ENCODE assay signal across 8 cellular contexts in genomic region chr5:178207183-178207916, GRCh38. TPM values are rescaled to one million over a fixed set of nuclear protein-coding genes. Genes with fewer than 3 reads are reported as not detected.
DNase-seq lines count a peak whose midpoint lies in the region; ATAC-seq and TF ChIP-seq lines count a peak whose summit lies in the region.

No MANE protein-coding gene starts in this region.

- peak overlapping the region in 1 of 2 experiments; percentile 65; a peak in 1 of 4 replicates for H3K4me3 ChIP-seq in DND-41 (ENCODE audit: low read depth in 1 of 2, low read length in 2 of 2)
- peak overlapping the region; percentile 92 for H3K4me3 ChIP-seq in PC-3 (ENCODE audit: low read length)
- peak overlapping the region; percentile 98 for H3K4me3 ChIP-seq in endodermal cell (ENCODE audit: low read length)
- H3K4me3 ChIP-seq in osteoblast (ENCODE audit: insufficient read depth, low read length): peak overlapping the region; percentile 81

- H3K4me2 ChIP-seq in DND-41 (ENCODE audit: insufficient read depth, low read length) (peak overlapping the region; percentile 83), PC-3 (ENCODE audit: low read length) (peak overlapping the region; percentile 93), osteoblast (ENCODE audit: insufficient read depth, low read length) (peak overlapping the region; percentile 88)

- no peak for DNase-seq in DND-41
- DNase-seq in PC-3: peak; percentile 85
- peak; percentile 56 for DNase-seq in endodermal cell
- DNase-seq in osteoblast (ENCODE audit: insufficient read length, low spot score, missing footprints): peak; percentile 82
- DNase-seq in NCI-H510A (lab: John Stamatoyannopoulos, UW): no peak
- no peak for DNase-seq in superior temporal gyrus (ENCODE audit: extremely low spot score)
- DNase-seq in caudate nucleus (lab: John Stamatoyannopoulos, UW): no peak
- DNase-seq in SHP77 (lab: John Stamatoyannopoulos, UW): no peak

- peak overlapping the region; percentile 76 for H3K27ac Mint-ChIP-seq in endodermal cell

- H3K9me2 ChIP-seq in PC-3 (replicated peaks; ENCODE audit: low read length): no peaks in the 10 kb centered on the region

- peaks cover 16% of the 10 kb centered on the region for H3K4me1 Mint-ChIP-seq in endodermal cell

- H3K9me3 Mint-ChIP-seq in endodermal cell: no peaks in the 10 kb centered on the region

- H3K9me3 ChIP-seq in DND-41 (ENCODE audit: insufficient read depth, low read length, severe bottlenecking) (no peaks in the 10 kb centered on the region), PC-3 (ENCODE audit: low read length) (no peaks in the 10 kb centered on the region), endodermal cell (ENCODE audit: control insufficient read depth, low read length) (no peaks in the 10 kb centered on the region), osteoblast (ENCODE audit: low read depth, low read length) (no peaks in the 10 kb centered on the region)

- ATAC-seq in DND-41 (ENCODE audit: insufficient read depth, low read depth): no peak
- peak; percentile 43 for ATAC-seq in PC-3

- no peaks in the 10 kb centered on the region for H3K27me3 Mint-ChIP-seq in endodermal cell (ENCODE audit: insufficient read depth)

- H3K4me1 ChIP-seq in DND-41 (ENCODE audit: insufficient read depth, low read length) (peaks cover 47% of the 10 kb centered on the region), PC-3 (ENCODE audit: insufficient read depth, low read length) (peaks cover 22% of the 10 kb centered on the region), endodermal cell (ENCODE audit: control insufficient read depth, insufficient read depth, low read length) (no peaks in the 10 kb centered on the region), osteoblast (ENCODE audit: insufficient read depth, low read length) (peaks cover 27% of the 10 kb centered on the region)

- no TSS peak for BruUV-seq in PC-3 (replicated peaks; lab: Mats Ljungman, UMichigan)

- H3K27me3 ChIP-seq in DND-41 (ENCODE audit: insufficient read depth, low read length, poor library complexity): no peaks in the 10 kb centered on the region
- no peaks in the 10 kb centered on the region for H3K27me3 ChIP-seq in PC-3 (ENCODE audit: low read length)
- no peaks in the 10 kb centered on the region for H3K27me3 ChIP-seq in endodermal cell (ENCODE audit: control insufficient read depth, insufficient read depth, low read length, poor library complexity, severe bottlenecking)
- no peaks in the 10 kb centered on the region for H3K27me3 ChIP-seq in osteoblast (ENCODE audit: insufficient read depth, low read length)

- TF ChIP-seq CTCF in DND-41 (IDR thresholded peaks at IDR 0.05; ENCODE audit: borderline replicate concordance, extremely low read depth, low read length, poor library complexity, severe bottlenecking) (no peak), PC-3 (conservative IDR thresholded peaks at IDR 0.05; ENCODE audit: low read depth, low read length) (no peak), endodermal cell (conservative IDR thresholded peaks at IDR 0.05) (no peak), osteoblast (IDR thresholded peaks at IDR 0.05; ENCODE audit: extremely low read depth, low read depth, low read length) (no peak)

- intact Hi-C loops in PC-3 (cut with micrococcal nuclease): no loop called here

- H3K27ac ChIP-seq in DND-41 (ENCODE audit: low read length) (0 out of 2 replicates have a peak overlapping the region, but pooled peaks have one; percentile 5), PC-3 (ENCODE audit: low read length) (no peak overlapping the region), endodermal cell (ENCODE audit: low read depth, low read length) (no peak overlapping the region), osteoblast (ENCODE audit: low read depth, low read length) (peak overlapping the region; percentile 51), caudate nucleus (ENCODE audit: low read depth, low read length) (no peak overlapping the region)

- CTCF ChIA-PET in PC-3 (lab: Charles Lee): no interaction called here

- H3K36me3 ChIP-seq in DND-41 (ENCODE audit: insufficient read depth, low read length) (peaks cover 71% of the 10 kb centered on the region), PC-3 (ENCODE audit: low read depth, low read length) (peaks cover 70% of the 10 kb centered on the region), endodermal cell (ENCODE audit: control insufficient read depth, insufficient read depth, low read length) (peaks cover 71% of the 10 kb centered on the region), osteoblast (ENCODE audit: insufficient read depth, low read length) (peaks cover 67% of the 10 kb centered on the region)

- H3K79me2 ChIP-seq in DND-41 (ENCODE audit: insufficient read depth, low read length): peaks cover 80% of the 10 kb centered on the region
- peaks cover 62% of the 10 kb centered on the region for H3K79me2 ChIP-seq in PC-3 (ENCODE audit: low read length)
- H3K79me2 ChIP-seq in osteoblast (ENCODE audit: insufficient read depth, low read length): peaks cover 60% of the 10 kb centered on the region

- H2AFZ ChIP-seq in DND-41 (ENCODE audit: low read depth, low read length): no peak overlapping the region
- no peak overlapping the region for H2AFZ ChIP-seq in PC-3 (ENCODE audit: low read length)
- H2AFZ ChIP-seq in osteoblast (ENCODE audit: low read length): no peak overlapping the region

- POLR2A ChIA-PET in PC-3 (lab: Charles Lee; ENCODE audit: unreplicated experiment): interaction anchor here (0.5 kb wide), 1 partner anchor 1416 kb away, joined by 4 read pairs; the partner anchor contains the start of gene HNRNPH1

- 93 to 94% methylated on average over 3 to 5 of the region's 5 CpGs for WGBS in endodermal cell (ENCODE audit: insufficient coverage in 1 of 2, insufficient read length in 1 of 2), 2 experiments

- peaks cover 71% of the 10 kb centered on the region for H3K36me3 Mint-ChIP-seq in endodermal cell (ENCODE audit: low read depth)

- H3F3A ChIP-seq in PC-3 (ENCODE audit: low read length, unreplicated experiment): peaks cover 7% of the 10 kb centered on the region

- peaks cover 71% of the 10 kb centered on the region for H4K20me1 ChIP-seq in DND-41 (ENCODE audit: insufficient read depth, low read length)
- H4K20me1 ChIP-seq in PC-3 (ENCODE audit: low read length): peaks cover 71% of the 10 kb centered on the region
- peaks cover 65% of the 10 kb centered on the region for H4K20me1 ChIP-seq in osteoblast (ENCODE audit: insufficient read depth, low read length)

- peak overlapping the region; percentile 99; the same call in 1 of the 2 replicates for H3K9ac ChIP-seq in DND-41 (ENCODE audit: low read depth, low read length)
- H3K9ac ChIP-seq in PC-3 (ENCODE audit: low read length): no peak overlapping the region
- H3K9ac ChIP-seq in endodermal cell (ENCODE audit: extremely low read depth, low read length, poor library complexity, severe bottlenecking): no peak overlapping the region

- peak overlapping the region; percentile 91 for H3K4me3 Mint-ChIP-seq in endodermal cell

RNA-seq across cellular contexts. Expression of gene HNRNPAB, which starts 3.0 kb away (rescaled TPM):
- total RNA-seq in PC-3 (2014; rRNA removed): 231 and 369 TPM in 2 replicates
- 100 to 1,000 TPM; 343 to 353 TPM for total RNA-seq in endodermal cell
- polyA plus RNA-seq in endodermal cell (2013, experiment 1 of 2): 268 TPM
- 254 TPM for polyA plus RNA-seq in endodermal cell (2013, experiment 2 of 2)
- 40.9 and 42.4 TPM in 2 replicates for total RNA-seq in osteoblast

RNA-seq across cellular contexts. Expression of gene GMCL2, which starts 20.2 kb away (rescaled TPM):
- not detected in 2 replicates for total RNA-seq in PC-3 (2014; rRNA removed)
- not detected for total RNA-seq in endodermal cell
- polyA plus RNA-seq in endodermal cell (2013, experiment 1 of 2): not detected
- polyA plus RNA-seq in endodermal cell (2013, experiment 2 of 2): not detected
- total RNA-seq in osteoblast: not detected in 2 replicates

RNA-seq across cellular contexts. Expression of gene PHYKPL, which starts 25.3 kb away (rescaled TPM):
- total RNA-seq in PC-3 (2014; rRNA removed) (21.7 and 31.2 TPM in 2 replicates), endodermal cell (10 to 100 TPM; 59.9 to 82.5 TPM), osteoblast (35.1 and 36.5 TPM in 2 replicates)
- 40.5 TPM for polyA plus RNA-seq in endodermal cell (2013, experiment 1 of 2)
- 37.3 TPM for polyA plus RNA-seq in endodermal cell (2013, experiment 2 of 2)

RNA-seq across cellular contexts. Expression of gene NHP2, which starts 53.7 kb away (rescaled TPM):
- total RNA-seq in PC-3 (2014; rRNA removed) (649 TPM in 2 replicates), endodermal cell (100 to 1,000 TPM; 174 to 176 TPM), osteoblast (66.2 and 71.3 TPM in 2 replicates)
- 151 TPM for polyA plus RNA-seq in endodermal cell (2013, experiment 1 of 2)
- 140 TPM for polyA plus RNA-seq in endodermal cell (2013, experiment 2 of 2)

Comparison
In these comparisons a context has a peak if more than half of its experiments do, and no peak if none do; other contexts are left out.
1. DNase-seq: peak in PC-3 (single experiment), endodermal cell (single experiment) and osteoblast (single experiment); none in DND-41 (single experiment), NCI-H510A (single experiment), superior temporal gyrus (single experiment), caudate nucleus (0 of 61) and SHP77 (0 of 2).
2. H3K27ac ChIP-seq: peak in DND-41 (single experiment) and osteoblast (single experiment); none in PC-3 (single experiment), endodermal cell (single experiment) and caudate nucleus (single experiment).
3. Peak in every context shown above with its lines, with median percentiles within 50 percentile points of each other: H3K4me2 ChIP-seq.